Comparison of ENCODE assay signal across 27 cellular contexts in the genomic region with DNA sequence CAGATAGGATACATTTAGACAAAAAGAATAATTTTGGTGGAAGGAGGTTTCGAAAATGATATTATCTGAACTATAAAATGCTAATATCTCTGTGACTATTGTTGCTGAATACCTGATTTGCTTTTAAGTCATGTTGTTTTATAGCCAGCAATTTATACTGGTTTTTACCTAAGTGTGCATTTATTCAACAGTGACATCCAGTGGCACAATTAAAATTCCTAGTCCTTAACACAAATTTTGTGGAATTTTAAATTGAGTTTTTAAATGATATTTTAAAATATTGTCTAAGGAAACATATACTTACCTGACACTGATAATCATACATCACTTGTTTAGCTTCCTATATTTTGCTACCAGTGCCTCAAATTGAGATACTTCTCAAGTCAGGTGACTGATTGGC.
DNase-seq lines count a peak whose midpoint lies in the region; ATAC-seq and TF ChIP-seq lines count a peak whose summit lies in the region.
"Had no signal": no experiment of that assay in that cellular context is flagged by ENCODE, and none has a peak within 500 bp of the region (broad histone marks: within the 10 kb centered on the region; RNA-seq: fewer than 3 reads in every experiment).

No MANE protein-coding gene starts in this region.

- H3K36me3 Mint-ChIP-seq in mesothelial cell of epicardium (peaks cover 51% of the 10 kb centered on the region), H9 (ENCODE audit: insufficient read depth in 1 of 3, low read depth in 3 of 3) (peaks cover 0 to 2% (median 0%) of the 10 kb centered on the region in 3 experiments; a peak in 1 of 7 replicates)
- H3K36me3 Mint-ChIP-seq: activated naive CD4-positive, alpha-beta T cell treated with anti-CD3 and anti-CD28 coated beads, Interleukin-2, amount 50 U/mL, for 24 hours; natural killer cell had no signal

- intact Hi-C loops in IMR-90 (cut with micrococcal nuclease), result loop anchor here (5.0 kb wide), 1 partner anchor 247 kb away; no protein-coding TSS in a partner anchor

- H3K4me1 ChIP-seq in IMR-90 (ENCODE audit: control insufficient read depth, insufficient read depth, low read length) (peaks cover 3% of the 10 kb centered on the region; the same call in 1 of the 2 replicates), H9 (ENCODE audit: insufficient read depth, low read length) (peaks cover 2% of the 10 kb centered on the region)
- H3K4me1 ChIP-seq: Caco-2, gastroesophageal sphincter, stomach, transverse colon had no signal

- H3K9ac ChIP-seq in IMR-90 (ENCODE audit: low read depth, low read length), result no peak overlapping the region
- H3K9ac ChIP-seq in H9 (ENCODE audit: extremely low read depth, insufficient read length, low read length), result no peak overlapping the region

- TF ChIP-seq CTCF in IMR-90 (conservative IDR thresholded peaks at IDR 0.05; ENCODE audit: low read depth, low read length), result peak; percentile 44
- TF ChIP-seq CTCF in mesothelial cell of epicardium (IDR thresholded peaks at IDR 0.05; ENCODE audit: unreplicated experiment), result no peak
- TF ChIP-seq CTCF in H9 (conservative IDR thresholded peaks at IDR 0.05), result no peak

- no peak overlapping the region for H3K14ac ChIP-seq in IMR-90 (replicated peaks; ENCODE audit: low read depth, low read length)
- no peak overlapping the region for H3K14ac ChIP-seq in H9 (ENCODE audit: insufficient read depth, low read length)

- POLR2A ChIA-PET in IMR-90 (lab: Charles Lee; ENCODE audit: unreplicated experiment), result no interaction called here

- H3K27me3 Mint-ChIP-seq in mesothelial cell of epicardium (ENCODE audit: low read depth) (no peaks in the 10 kb centered on the region), H9 (ENCODE audit: low read depth) (no peaks in the 10 kb centered on the region)
- H3K27me3 Mint-ChIP-seq: progenitor cell of endocrine pancreas had no signal

- H3K79me2 ChIP-seq in H9 (ENCODE audit: insufficient read depth, low read length), result no peaks in the 10 kb centered on the region

- H4K91ac ChIP-seq in IMR-90 (ENCODE audit: insufficient read depth, low read depth, low read length), result no peak overlapping the region
- no peak overlapping the region for H4K91ac ChIP-seq in H9 (ENCODE audit: insufficient read length, low read depth, low read length)

- no peak overlapping the region for H3T11ph ChIP-seq in H9 (ENCODE audit: low read length)

- H3K23ac ChIP-seq in IMR-90 (ENCODE audit: low read depth, low read length) (no peak overlapping the region), H9 (ENCODE audit: insufficient read length, low read depth, low read length) (no peak overlapping the region)

- H3K18ac ChIP-seq in IMR-90 (ENCODE audit: low read depth, low read length) (no peak overlapping the region), H9 (ENCODE audit: insufficient read length, low read depth, low read length) (no peak overlapping the region)

- H3K23me2 ChIP-seq in H9 (ENCODE audit: insufficient read length, low read depth, low read length, poor library complexity, severe bottlenecking), result no peaks in the 10 kb centered on the region

- H3K9me1 ChIP-seq in IMR-90 (ENCODE audit: insufficient read depth, low read length), result no peaks in the 10 kb centered on the region

- no peak overlapping the region for H3K56ac ChIP-seq in IMR-90 (ENCODE audit: extremely low read depth, insufficient read depth, low read length)
- no peak overlapping the region for H3K56ac ChIP-seq in H9 (ENCODE audit: insufficient read length, low read depth, low read length)

- no peak overlapping the region for H2BK5ac ChIP-seq in IMR-90 (ENCODE audit: low read depth, low read length, poor library complexity, severe bottlenecking)
- no peak overlapping the region for H2BK5ac ChIP-seq in H9 (ENCODE audit: insufficient read length, low read length)

- H2AFZ ChIP-seq in IMR-90 (replicated peaks; ENCODE audit: low read length, poor library complexity) (no peak overlapping the region), H9 (ENCODE audit: low read length) (no peak overlapping the region)

- H2BK15ac ChIP-seq in IMR-90 (ENCODE audit: low read depth, low read length) (no peak overlapping the region), H9 (ENCODE audit: low read depth, low read length) (no peak overlapping the region)

- DNase-seq in COR-L47 (lab: John Stamatoyannopoulos, UW), result peak; percentile 4
- peak; percentile 13 for DNase-seq in IMR-90
- peak; percentile 20 for DNase-seq in dermis blood vessel endothelial cell
- DNase-seq in mesothelial cell of epicardium (ENCODE audit: low spot score in 2 of 2, unreplicated experiment in 2 of 2), result no peak
- no peak for DNase-seq in H9
- DNase-seq in stimulated activated CD4-positive, alpha-beta T cell treated with anti-CD3 and anti-CD28 coated beads, Interleukin-15, amount 100 ng/mL, for 24 hours, result no peak
- DNase-seq: activated CD4-positive, alpha-beta T cell treated with anti-CD3 and anti-CD28 coated beads for 4 hours; aorta; Caco-2; left cardiac atrium; MM.1S; natural killer cell; NCI-H1436 treated with DMSO at 0.1 percent for 48 hours; NCI-H2171 treated with DMSO at 0.1 percent for 48 hours; NCI-H526 treated with DMSO at 0.1 percent for 48 hours; Right ventricle myocardium superior; small intestine; stimulated activated CD4-positive, alpha-beta T cell treated with anti-CD3 and anti-CD28 coated beads, Interleukin-4, amount 100 ng/mL, for 24 hours; stomach; transverse colon had no signal

- H4K5ac ChIP-seq in IMR-90 (ENCODE audit: low read depth, low read length) (no peak overlapping the region), H9 (ENCODE audit: insufficient read length, low read depth, low read length) (no peak overlapping the region)

- H2BK20ac ChIP-seq in IMR-90 (ENCODE audit: low read depth, low read length) (no peak overlapping the region), H9 (ENCODE audit: low read depth, low read length, poor library complexity, severe bottlenecking) (no peak overlapping the region)

- no peak for TF ChIP-seq POLR2A in IMR-90 (IDR thresholded peaks at IDR 0.05; ENCODE audit: low read depth, low read length)

- H3K27me3 ChIP-seq in IMR-90 (ENCODE audit: control insufficient read depth, insufficient read depth, low read length) (no peaks in the 10 kb centered on the region), H9 (ENCODE audit: insufficient read depth, low read length) (no peaks in the 10 kb centered on the region)
- H3K27me3 ChIP-seq: gastroesophageal sphincter, stomach, transverse colon had no signal

- H3K4ac ChIP-seq in IMR-90 (ENCODE audit: low read depth, low read length) (peak overlapping the region; percentile 21; the same call in 1 of the 2 replicates), H9 (ENCODE audit: low read depth, low read length) (no peak overlapping the region)

- dilution Hi-C loops in IMR-90 (cut with HindIII; ENCODE audit: low sequenced_read_pairs, unreplicated experiment), result no loop called here

- peak; percentile 50 for TF ChIP-seq RAD21 in IMR-90 (IDR thresholded peaks at IDR 0.05; ENCODE audit: low read length)

- H2BK12ac ChIP-seq in H9 (ENCODE audit: insufficient read length, low read depth, low read length), result no peak overlapping the region

- H3K9me3 Mint-ChIP-seq in mesothelial cell of epicardium (no peaks in the 10 kb centered on the region), H9 (no peaks in the 10 kb centered on the region)
- H3K9me3 Mint-ChIP-seq: activated naive CD4-positive, alpha-beta T cell treated with anti-CD3 and anti-CD28 coated beads, Interleukin-2, amount 50 U/mL, for 24 hours; activated T-helper 1 cell treated with anti-CD3 and anti-CD28 coated beads, Interleukin-12 subunit alpha, Interleukin-12 subunit beta, Interleukin-2, Interleukin-4 antibody, amounts not matched to agents 30 ng/mL and 10 ng/mL and 1 ng/mL, durations not matched to agents 14 hours and 24 hours and 36 hours had no signal

- H3K36me3 ChIP-seq in IMR-90 (ENCODE audit: control insufficient read depth, insufficient read depth, low read length), result peaks cover 28% of the 10 kb centered on the region
- H3K36me3 ChIP-seq: gastroesophageal sphincter, transverse colon had no signal

- H3K4me1 Mint-ChIP-seq in mesothelial cell of epicardium (peaks cover 30% of the 10 kb centered on the region), H9 (peaks cover 18 to 20% of the 10 kb centered on the region in 2 experiments)
- H3K4me1 Mint-ChIP-seq: activated naive CD4-positive, alpha-beta T cell treated with anti-CD3 and anti-CD28 coated beads, Interleukin-2, amount 50 U/mL, for 24 hours; natural killer cell had no signal

- H3K9me3 ChIP-seq in IMR-90 (ENCODE audit: control insufficient read depth, insufficient read depth, low read length) (no peaks in the 10 kb centered on the region), H9 (ENCODE audit: control insufficient read depth, low read depth, low read length) (no peaks in the 10 kb centered on the region)
- H3K9me3 ChIP-seq: Caco-2, gastroesophageal sphincter, stomach, transverse colon had no signal

- no peak for ATAC-seq in IMR-90 (ENCODE audit: low read depth)
- no peak for ATAC-seq in HG03342 (IDR thresholded peaks at IDR 0.05; ENCODE audit: unreplicated experiment)
- ATAC-seq: gastroesophageal sphincter, left cardiac atrium, natural killer cell had no signal

- in situ Hi-C loops in IMR-90 (cut with MboI; ENCODE audit: low sequenced_read_pairs), result no loop called here

- no peak overlapping the region for H3K4me3 ChIP-seq in IMR-90 (ENCODE audit: insufficient read depth, low read depth, low read length)
- H3K4me3 ChIP-seq: coronary artery, gastroesophageal sphincter, stomach, transverse colon had no signal

- H3K4me2 ChIP-seq in IMR-90 (ENCODE audit: low read depth, low read length) (no peak overlapping the region), H9 (ENCODE audit: insufficient read depth, insufficient read length, low read length) (no peak overlapping the region)

- H3K27ac Mint-ChIP-seq in mesothelial cell of epicardium, result peak overlapping the region; percentile 68
- no peak overlapping the region for H3K27ac Mint-ChIP-seq in H9
- H3K27ac Mint-ChIP-seq: activated naive CD4-positive, alpha-beta T cell treated with anti-CD3 and anti-CD28 coated beads, Interleukin-2, amount 50 U/mL, for 24 hours; activated T-helper 1 cell treated with anti-CD3 and anti-CD28 coated beads, Interleukin-12 subunit alpha, Interleukin-12 subunit beta, Interleukin-2, Interleukin-4 antibody, amounts not matched to agents 30 ng/mL and 10 ng/mL and 1 ng/mL, durations not matched to agents 14 hours and 24 hours and 36 hours; natural killer cell; progenitor cell of endocrine pancreas had no signal

- H2AK9ac ChIP-seq in IMR-90 (replicated peaks; ENCODE audit: low read depth, low read length, poor library complexity), result no peak overlapping the region

- H3K79me1 ChIP-seq in IMR-90 (ENCODE audit: low read depth in 1 of 2, low read length in 2 of 2) (no peaks in the 10 kb centered on the region), H9 (ENCODE audit: insufficient read depth, low read depth, low read length, poor library complexity, severe bottlenecking) (no peaks in the 10 kb centered on the region)

- H2AK5ac ChIP-seq in IMR-90 (ENCODE audit: low read depth, low read length), result no peak overlapping the region
- H2AK5ac ChIP-seq in H9 (ENCODE audit: insufficient read length, low read length), result no peak overlapping the region

- no peak overlapping the region for H2BK120ac ChIP-seq in IMR-90 (ENCODE audit: low read depth, low read length)
- no peak overlapping the region for H2BK120ac ChIP-seq in H9 (ENCODE audit: low read depth, low read length, poor library complexity, severe bottlenecking)

- WGBS in IMR-90 (ENCODE audit: extremely low coverage in 2 of 2, insufficient read length in 1 of 2), 2 experiments, result no CpG with 5 or more reads among the region's 1 CpG
- no CpG with 5 or more reads among the region's 1 CpG for WGBS in H9 (ENCODE audit: extremely low coverage, insufficient read length, low lambda C conversion rate)

- CTCF ChIA-PET in IMR-90 (lab: Yijun Ruan, JAX), result no interaction called here

- BruUV-seq in IMR-90 (replicated peaks; lab: Mats Ljungman, UMichigan), result no TSS peak

- H4K20me1 ChIP-seq in IMR-90 (ENCODE audit: insufficient read depth, low read length) (no peaks in the 10 kb centered on the region), H9 (ENCODE audit: control insufficient read depth, insufficient read depth, insufficient read length) (no peaks in the 10 kb centered on the region)

- H3K27ac ChIP-seq in IMR-90 (ENCODE audit: insufficient read depth, low read length) (no peak overlapping the region), H9 (ENCODE audit: insufficient read length, low read depth, low read length) (no peak overlapping the region)
- H3K27ac ChIP-seq: coronary artery, gastroesophageal sphincter, HL-60, stomach, transverse colon had no signal

- no peak overlapping the region for H4K8ac ChIP-seq in IMR-90 (ENCODE audit: low read depth in 2 of 2, low read length in 2 of 2)
- H4K8ac ChIP-seq in H9 (replicated peaks; ENCODE audit: insufficient read length, low read depth, low read length), result no peak overlapping the region

- H3K4me3 Mint-ChIP-seq in mesothelial cell of epicardium (no peak overlapping the region), H9 (no peak overlapping the region)
- H3K4me3 Mint-ChIP-seq: activated naive CD4-positive, alpha-beta T cell treated with anti-CD3 and anti-CD28 coated beads, Interleukin-2, amount 50 U/mL, for 24 hours; activated T-helper 1 cell treated with anti-CD3 and anti-CD28 coated beads, Interleukin-12 subunit alpha, Interleukin-12 subunit beta, Interleukin-2, Interleukin-4 antibody, amounts not matched to agents 30 ng/mL and 10 ng/mL and 1 ng/mL, durations not matched to agents 14 hours and 24 hours and 36 hours; natural killer cell had no signal

Comparison
In these comparisons a context has a peak if more than half of its experiments do, and no peak if none do; other contexts are left out.
1. DNase-seq: peak in COR-L47 (single experiment), IMR-90 (single experiment) and dermis blood vessel endothelial cell (single experiment); none in mesothelial cell of epicardium (0 of 2), H9 (single experiment) and stimulated activated CD4-positive, alpha-beta T cell treated with anti-CD3 and anti-CD28 coated beads, Interleukin-15, amount 100 ng/mL, for 24 hours (single experiment).